Comparison of ENCODE assay signal across 24 cellular contexts in the genomic region with DNA sequence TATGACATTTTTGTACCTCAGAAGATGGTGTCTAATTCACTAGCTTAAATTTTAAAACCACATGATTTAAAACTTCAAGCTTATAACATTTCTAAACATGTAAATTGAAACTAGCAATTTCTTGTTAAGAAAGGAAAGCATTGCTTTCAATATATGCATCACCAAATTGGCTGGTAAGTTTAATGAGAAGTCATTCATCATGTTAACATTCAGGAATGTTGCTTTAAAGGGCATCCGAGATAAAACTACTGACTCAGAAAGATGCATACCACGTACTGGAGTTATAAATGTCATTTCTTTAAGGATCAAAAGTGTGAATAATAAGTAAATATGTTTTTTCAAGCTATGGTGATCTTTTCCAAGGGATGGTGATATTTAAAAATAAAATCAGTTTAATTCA.
DNase-seq lines count a peak whose midpoint lies in the region; FAIRE-seq and TF ChIP-seq lines count a peak whose summit lies in the region.
"Had no signal": no experiment of that assay in that cellular context is flagged by ENCODE, and none has a peak within 500 bp of the region (broad histone marks: within the 10 kb centered on the region; RNA-seq: fewer than 3 reads in every experiment).

No MANE protein-coding gene starts in this region.

- H3K9me3 Mint-ChIP-seq in astrocyte (ENCODE audit: unreplicated experiment) = no peaks in the 10 kb centered on the region
- H3K9me3 Mint-ChIP-seq: CD8-positive, alpha-beta T cell had no signal

- no peak overlapping the region for H3K4me3 ChIP-seq in astrocyte (ENCODE audit: insufficient read depth, low read depth, low read length)
- no peak overlapping the region for H3K4me3 ChIP-seq in mesenchymal stem cell (ENCODE audit: insufficient read depth in 1 of 2, low read depth in 1 of 2, low read length in 2 of 2)
- H3K4me3 ChIP-seq in prostate gland = no peak overlapping the region
- H3K4me3 ChIP-seq: BLaER1 treated with 17β-estradiol and CSF1 and Interleukin-3, amounts not matched to agents 10 nM and 100 nM had no signal

- DNase-seq in ELR (ENCODE audit: low read depth) (peak; percentile 17), NCI-H69 (lab: John Stamatoyannopoulos, UW) (peak; percentile 1), astrocyte (ENCODE audit: low read depth) (peak; percentile 47), left kidney (ENCODE audit: low read depth, low spot score) (peak; percentile 12), substantia nigra (lab: John Stamatoyannopoulos, UW) (no peak), mesenchymal stem cell (no peak), prostate gland (ENCODE audit: low spot score) (no peak)
- no peak for DNase-seq in activated effector memory CD4-positive, alpha-beta T cell treated with anti-CD3 and anti-CD28 coated beads, Interleukin-2, amount 50 U/mL, for 16 hours
- DNase-seq: 8988T; CD8-positive, alpha-beta T cell; COR-L47; DMS 273 treated with DMSO at 0.1 percent for 48 hours; DMS53; DND-41; EL; GOT3; H7; HFFc6 had no signal

- H2BK5ac ChIP-seq in mesenchymal stem cell (ENCODE audit: low read depth, low read length, poor library complexity, severe bottlenecking) = no peak overlapping the region

- H3K27ac ChIP-seq in astrocyte (ENCODE audit: low read depth, low read length) (no peak overlapping the region), substantia nigra (ENCODE audit: low read depth, low read length, poor library complexity, severe bottlenecking) (no peak overlapping the region), mesenchymal stem cell (ENCODE audit: low read length, poor library complexity, severe bottlenecking) (no peak overlapping the region), prostate gland (no peak overlapping the region)
- H3K27ac ChIP-seq: BLaER1 treated with 17β-estradiol and CSF1 and Interleukin-3, amounts not matched to agents 10 nM and 100 nM had no signal

- no peaks in the 10 kb centered on the region for H3K4me1 ChIP-seq in astrocyte (ENCODE audit: insufficient read depth, low read length)
- no peaks in the 10 kb centered on the region for H3K4me1 ChIP-seq in mesenchymal stem cell (ENCODE audit: control insufficient read depth, insufficient read depth, low read depth, low read length)
- H3K4me1 ChIP-seq in prostate gland (replicated peaks) = no peaks in the 10 kb centered on the region
- H3K4me1 ChIP-seq: BLaER1 treated with 17β-estradiol and CSF1 and Interleukin-3, amounts not matched to agents 10 nM and 100 nM had no signal

- H3K27ac Mint-ChIP-seq in astrocyte (ENCODE audit: unreplicated experiment) = no peak overlapping the region
- H3K27ac Mint-ChIP-seq: B cell; CD8-positive, alpha-beta T cell; HFFc6; IgD-negative memory B cell had no signal

- no peak overlapping the region for H2AK5ac ChIP-seq in mesenchymal stem cell (ENCODE audit: low read length, severe bottlenecking)

- no peak for TF ChIP-seq POLR2A in prostate gland (IDR thresholded peaks at IDR 0.05)

- no peak overlapping the region for H4K91ac ChIP-seq in mesenchymal stem cell (ENCODE audit: low read length)

- H2AFZ ChIP-seq in astrocyte (ENCODE audit: low read depth, low read length) = no peak overlapping the region
- H2AFZ ChIP-seq in mesenchymal stem cell (ENCODE audit: low read depth, low read length) = no peak overlapping the region

- H3K4me1 Mint-ChIP-seq in astrocyte (ENCODE audit: low read depth, unreplicated experiment) = no peaks in the 10 kb centered on the region
- H3K4me1 Mint-ChIP-seq: B cell, IgD-negative memory B cell had no signal

- no peak overlapping the region for H2BK120ac ChIP-seq in mesenchymal stem cell (ENCODE audit: low read depth, low read length)

- H3K27me3 Mint-ChIP-seq in astrocyte (ENCODE audit: low read depth, unreplicated experiment) = no peaks in the 10 kb centered on the region
- H3K27me3 Mint-ChIP-seq: B cell, IgD-negative memory B cell had no signal

- no peak overlapping the region for H3K18ac ChIP-seq in mesenchymal stem cell (ENCODE audit: low read depth in 1 of 2, low read length in 2 of 2)

- H3K4me3 Mint-ChIP-seq in astrocyte (ENCODE audit: unreplicated experiment) = no peak overlapping the region
- H3K4me3 Mint-ChIP-seq: B cell; CD8-positive, alpha-beta T cell; HFFc6; IgD-negative memory B cell had no signal

- intact Hi-C loops in prostate gland (cut with DNase I) = no loop called here

- H3K27me3 ChIP-seq in astrocyte (ENCODE audit: insufficient read depth, low read length) (no peaks in the 10 kb centered on the region), mesenchymal stem cell (ENCODE audit: control insufficient read depth in 1 of 2, insufficient read depth in 1 of 2, low read length in 2 of 2) (no peaks in the 10 kb centered on the region), prostate gland (replicated peaks; ENCODE audit: insufficient read depth) (no peaks in the 10 kb centered on the region)
- H3K27me3 ChIP-seq: BLaER1 treated with 17β-estradiol and CSF1 and Interleukin-3, amounts not matched to agents 10 nM and 100 nM had no signal

- H3K4me2 ChIP-seq in astrocyte (ENCODE audit: low read length) (peak overlapping the region; percentile 15), mesenchymal stem cell (ENCODE audit: low read length, poor library complexity, severe bottlenecking) (no peak overlapping the region)
- H3K4me2 ChIP-seq: BLaER1 treated with 17β-estradiol and CSF1 and Interleukin-3, amounts not matched to agents 10 nM and 100 nM had no signal

- H3K9ac ChIP-seq in astrocyte (ENCODE audit: low read length) = no peak overlapping the region
- H3K9ac ChIP-seq in mesenchymal stem cell (ENCODE audit: low read length) = no peak overlapping the region
- H3K9ac ChIP-seq: BLaER1 treated with 17β-estradiol and CSF1 and Interleukin-3, amounts not matched to agents 10 nM and 100 nM had no signal

- peak; percentile 97 for FAIRE-seq in astrocyte (lab: Jason Lieb, UNC)
- FAIRE-seq: G401.6, GM12892, HepG2 had no signal

- H3K23ac ChIP-seq in mesenchymal stem cell (ENCODE audit: low read length in 2 of 2) = no peak overlapping the region

- no peak overlapping the region for H2BK12ac ChIP-seq in mesenchymal stem cell (ENCODE audit: low read length in 2 of 2)

- WGBS in mesenchymal stem cell = no CpG with 5 or more reads among the region's 2 CpGs
- 39% methylated on average over 2 of the region's 2 CpGs for WGBS in prostate gland

- no peak overlapping the region for H4K8ac ChIP-seq in mesenchymal stem cell (ENCODE audit: low read length)

- no peaks in the 10 kb centered on the region for H3K79me2 ChIP-seq in astrocyte (ENCODE audit: insufficient read depth, low read length)

- TF ChIP-seq CTCF in astrocyte (IDR thresholded peaks at IDR 0.05; ENCODE audit: insufficient read depth, low read depth, low read length) = no peak
- no peak for TF ChIP-seq CTCF in prostate gland (IDR thresholded peaks at IDR 0.05)

- H3K36me3 ChIP-seq in astrocyte (ENCODE audit: insufficient read depth, low read length) (no peaks in the 10 kb centered on the region), mesenchymal stem cell (ENCODE audit: control insufficient read depth in 1 of 2, insufficient read depth in 2 of 2, low read depth in 1 of 2, low read length in 2 of 2) (no peaks in the 10 kb centered on the region), prostate gland (no peaks in the 10 kb centered on the region)
- H3K36me3 ChIP-seq: BLaER1 treated with 17β-estradiol and CSF1 and Interleukin-3, amounts not matched to agents 10 nM and 100 nM had no signal

- no peaks in the 10 kb centered on the region for H4K20me1 ChIP-seq in astrocyte (ENCODE audit: insufficient read depth, low read length)
- H4K20me1 ChIP-seq: BLaER1 treated with 17β-estradiol and CSF1 and Interleukin-3, amounts not matched to agents 10 nM and 100 nM had no signal

- no peaks in the 10 kb centered on the region for H3K36me3 Mint-ChIP-seq in astrocyte (ENCODE audit: low read depth, unreplicated experiment)
- H3K36me3 Mint-ChIP-seq: CD8-positive, alpha-beta T cell; IgD-negative memory B cell had no signal

- no peak overlapping the region for H2BK15ac ChIP-seq in mesenchymal stem cell (ENCODE audit: low read depth, poor library complexity, severe bottlenecking)

- H3K14ac ChIP-seq in mesenchymal stem cell (ENCODE audit: low read length in 2 of 2) = no peak overlapping the region

- H3K9me3 ChIP-seq in astrocyte (ENCODE audit: insufficient read depth, low read depth, low read length) (no peaks in the 10 kb centered on the region), mesenchymal stem cell (ENCODE audit: control insufficient read depth, low read length) (peaks cover 4% of the 10 kb centered on the region), prostate gland (no peaks in the 10 kb centered on the region)
- H3K9me3 ChIP-seq: BLaER1 treated with 17β-estradiol and CSF1 and Interleukin-3, amounts not matched to agents 10 nM and 100 nM had no signal

- H3K79me1 ChIP-seq in mesenchymal stem cell (replicated peaks; ENCODE audit: low read length, poor library complexity, severe bottlenecking) = no peaks in the 10 kb centered on the region

- H3K4ac ChIP-seq in mesenchymal stem cell (ENCODE audit: low read depth in 1 of 2, low read length in 2 of 2) = no peak overlapping the region

Comparison
In these comparisons a context has a peak if more than half of its experiments do, and no peak if none do; other contexts are left out.
1. DNase-seq: peak in ELR (single experiment), NCI-H69 (single experiment), astrocyte (single experiment) and left kidney (single experiment); none in substantia nigra (0 of 49), mesenchymal stem cell (single experiment), prostate gland (single experiment) and activated effector memory CD4-positive, alpha-beta T cell treated with anti-CD3 and anti-CD28 coated beads, Interleukin-2, amount 50 U/mL, for 16 hours (single experiment).